8 cellular contexts compared by ENCODE assay signal in the genomic region with DNA sequence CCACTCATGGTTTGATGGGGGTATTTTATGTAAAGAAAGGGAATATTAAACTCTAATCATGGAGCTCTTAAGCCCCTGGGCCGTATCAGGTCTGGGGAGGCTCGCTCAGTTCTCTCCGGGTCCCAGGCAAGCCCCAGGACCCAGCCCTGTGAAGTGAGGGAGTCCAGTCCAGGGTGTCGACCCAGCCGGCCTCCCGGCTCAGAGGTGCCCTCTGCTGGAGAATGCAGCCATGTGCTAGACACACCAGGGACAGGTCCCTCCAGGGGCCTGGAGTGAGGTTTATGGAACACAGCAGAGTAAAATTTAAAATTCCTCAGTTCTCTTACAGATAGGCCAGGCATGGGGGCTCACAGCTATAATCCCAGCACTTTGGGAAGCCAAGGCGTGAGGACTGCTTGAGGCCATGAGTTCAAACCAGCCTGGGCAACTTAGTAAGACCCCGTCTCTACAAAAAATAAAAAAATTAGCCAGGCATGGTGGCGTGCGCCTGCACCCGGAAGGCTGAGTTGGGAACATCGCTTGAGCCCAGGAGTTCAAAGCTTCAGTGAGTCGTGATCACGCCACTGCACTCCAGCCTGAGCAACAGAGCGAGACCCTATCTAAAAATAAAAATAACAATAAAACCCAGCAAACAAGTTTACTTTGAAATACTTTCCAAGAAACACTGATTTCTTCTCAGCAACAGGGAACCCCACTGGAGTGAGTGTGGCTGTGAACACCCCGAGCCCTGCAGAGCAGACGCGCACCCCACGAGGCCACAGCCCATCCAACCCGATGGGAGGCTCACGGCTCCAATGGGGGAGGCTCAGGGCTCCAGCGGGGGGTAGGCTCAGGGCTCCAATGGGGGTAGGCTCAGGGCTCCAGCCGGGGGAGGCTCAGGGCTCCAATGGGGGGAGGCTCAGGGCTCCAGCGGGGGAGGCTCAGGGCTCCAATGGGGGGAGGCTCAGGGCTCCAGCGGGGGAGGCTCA.
DNase-seq lines count a peak whose midpoint lies in the region; ATAC-seq, FAIRE-seq and TF ChIP-seq lines count a peak whose summit lies in the region.

No MANE protein-coding gene starts in this region.

- no peak overlapping the region for H2AFZ ChIP-seq in osteoblast (ENCODE audit: low read length)

- H4K20me1 ChIP-seq in osteoblast (ENCODE audit: insufficient read depth, low read length) = peaks cover 41% of the 10 kb centered on the region

- H3K36me3 ChIP-seq in CD4-positive, alpha-beta memory T cell (ENCODE audit: insufficient read depth, low read length) = peaks cover 56% of the 10 kb centered on the region
- peaks cover 50% of the 10 kb centered on the region for H3K36me3 ChIP-seq in osteoblast (ENCODE audit: insufficient read depth, low read length)
- peaks cover 30 to 79% (median 52%) of the 10 kb centered on the region in 3 donors for H3K36me3 ChIP-seq in tibial artery

- H3K4me1 ChIP-seq in CD4-positive, alpha-beta memory T cell (ENCODE audit: insufficient read depth, low read length) = peaks cover 4% of the 10 kb centered on the region
- H3K4me1 ChIP-seq in osteoblast (ENCODE audit: insufficient read depth, low read length) (no peaks in the 10 kb centered on the region), tibial artery (peaks cover 0 to 4% (median 2%) of the 10 kb centered on the region in 4 donors)

- peaks cover 15 to 45% of the 10 kb centered on the region in 2 donors for H3K36me3 Mint-ChIP-seq in CD4-positive, alpha-beta memory T cell
- H3K36me3 Mint-ChIP-seq in activated T-helper 17 cell treated with anti-CD3 and anti-CD28 coated beads, Interleukin-2, amount 50 U/mL, for 72 hours (ENCODE audit: low read depth) = peaks cover 6% of the 10 kb centered on the region

- H3K4me2 ChIP-seq in osteoblast (ENCODE audit: insufficient read depth, low read length) = no peak overlapping the region

- peak; percentile 90 for ATAC-seq in activated T-helper 17 cell treated with anti-CD3 and anti-CD28 coated beads, Interleukin-2, amount 50 U/mL, for 72 hours (replicated peaks)

- FAIRE-seq in RCC 7860 (lab: Jason Lieb, UNC) = no peak

- peaks cover 6 to 17% (median 10%) of the 10 kb centered on the region in 4 donors for H3K4me1 Mint-ChIP-seq in CD4-positive, alpha-beta memory T cell
- H3K4me1 Mint-ChIP-seq in activated T-helper 17 cell treated with anti-CD3 and anti-CD28 coated beads, Interleukin-2, amount 50 U/mL, for 72 hours = peaks cover 4% of the 10 kb centered on the region

- POLR2A ChIA-PET in CD4-positive, alpha-beta memory T cell (lab: Charles Lee; ENCODE audit: partially characterized antibody) = interaction anchor here (0.8 to 1.2 kb wide), 2 partner anchors 43 to 49 kb away, joined by 3 to 6 read pairs; no protein-coding TSS in a partner anchor
- POLR2A ChIA-PET in HEK293T (lab: Yijun Ruan, JAX) = no interaction called here

- H3K27ac Mint-ChIP-seq in CD4-positive, alpha-beta memory T cell = peak overlapping the region in 5 of 7 donors; percentile 54 to 80 (median 69)
- H3K27ac Mint-ChIP-seq in activated T-helper 17 cell treated with anti-CD3 and anti-CD28 coated beads, Interleukin-2, amount 50 U/mL, for 72 hours = peak overlapping the region; percentile 62

- H3K4me3 Mint-ChIP-seq in CD4-positive, alpha-beta memory T cell = no peak overlapping the region
- H3K4me3 Mint-ChIP-seq in activated T-helper 17 cell treated with anti-CD3 and anti-CD28 coated beads, Interleukin-2, amount 50 U/mL, for 72 hours = no peak overlapping the region

- CTCF ChIA-PET in CD4-positive, alpha-beta memory T cell (lab: Charles Lee; ENCODE audit: partially characterized antibody) = interaction anchor here (0.6 to 3.3 kb wide), 22 partner anchors 8 to 787 kb away, joined by 3 to 19 read pairs (median 6); no protein-coding TSS in a partner anchor
- CTCF ChIA-PET in HEK293T (lab: Yijun Ruan, JAX) = interaction anchor here (0.7 to 0.8 kb wide), 2 partner anchors 43 to 77 kb away, joined by 3 read pairs; no protein-coding TSS in a partner anchor

- peak; percentile 86 for TF ChIP-seq CTCF in foreskin fibroblast (IDR thresholded peaks at IDR 0.05; ENCODE audit: low read depth, low read length)
- peak; percentile 91 for TF ChIP-seq CTCF in osteoblast (IDR thresholded peaks at IDR 0.05; ENCODE audit: extremely low read depth, low read depth, low read length)
- peak; percentile 48 to 63 for TF ChIP-seq CTCF in tibial artery (IDR thresholded peaks at IDR 0.05)

- peaks cover 73% of the 10 kb centered on the region for H3K79me2 ChIP-seq in osteoblast (ENCODE audit: insufficient read depth, low read length)

- peaks cover 0 to 2% (median 0%) of the 10 kb centered on the region in 8 donors for H3K9me3 Mint-ChIP-seq in CD4-positive, alpha-beta memory T cell
- H3K9me3 Mint-ChIP-seq in activated T-helper 17 cell treated with anti-CD3 and anti-CD28 coated beads, Interleukin-2, amount 50 U/mL, for 72 hours = no peaks in the 10 kb centered on the region

- H3K27me3 ChIP-seq in CD4-positive, alpha-beta memory T cell (ENCODE audit: insufficient read depth, low read length) = no peaks in the 10 kb centered on the region
- H3K27me3 ChIP-seq in osteoblast (ENCODE audit: insufficient read depth, low read length) (no peaks in the 10 kb centered on the region), tibial artery (no peaks in the 10 kb centered on the region)

- peak; percentile 54 to 65 (median 61) for DNase-seq in CD4-positive, alpha-beta memory T cell
- peak; percentile 95 for DNase-seq in HEK293T (ENCODE audit: extremely low spot score)
- peak; percentile 49 for DNase-seq in RCC 7860 (ENCODE audit: low spot score)
- peak; percentile 63 to 85 for DNase-seq in foreskin fibroblast
- DNase-seq in osteoblast (ENCODE audit: insufficient read length, low spot score, missing footprints) = peak; percentile 100
- DNase-seq in tibial artery = peak; percentile 52 to 78
- DNase-seq in NCI-H2107 (lab: John Stamatoyannopoulos, UW) = no peak

- H3K27ac ChIP-seq in CD4-positive, alpha-beta memory T cell (ENCODE audit: low read depth, low read length) = peak overlapping the region; percentile 7
- H3K27ac ChIP-seq in osteoblast (ENCODE audit: low read depth, low read length) (no peak overlapping the region), tibial artery (no peak overlapping the region)

- no peaks in the 10 kb centered on the region for H3K9me3 ChIP-seq in CD4-positive, alpha-beta memory T cell (ENCODE audit: control insufficient read depth in 1 of 2, low read length in 2 of 2)
- H3K9me3 ChIP-seq in osteoblast (ENCODE audit: low read depth, low read length) = no peaks in the 10 kb centered on the region
- H3K9me3 ChIP-seq in tibial artery = no peaks in the 10 kb centered on the region

- no peak overlapping the region for H3K4me3 ChIP-seq in CD4-positive, alpha-beta memory T cell (ENCODE audit: low read length in 2 of 2)
- H3K4me3 ChIP-seq in foreskin fibroblast (ENCODE audit: low read depth in 1 of 2, low read length in 2 of 2) (no peak overlapping the region), osteoblast (ENCODE audit: insufficient read depth, low read length) (no peak overlapping the region), tibial artery (no peak overlapping the region)

- intact Hi-C loops in CD4-positive, alpha-beta memory T cell (cut with micrococcal nuclease) = loop anchor here (1.0 kb wide), 1 partner anchor 49 kb away; no protein-coding TSS in a partner anchor
- intact Hi-C loops in tibial artery (cut with DNase I; ENCODE audit: low total_unique reads) = no loop called here

- H3K27me3 Mint-ChIP-seq in CD4-positive, alpha-beta memory T cell = no peaks in the 10 kb centered on the region
- H3K27me3 Mint-ChIP-seq in activated T-helper 17 cell treated with anti-CD3 and anti-CD28 coated beads, Interleukin-2, amount 50 U/mL, for 72 hours = no peaks in the 10 kb centered on the region

TF ChIP-seq in HEK293T, 16 proteins besides CTCF, POLR2A, EP300 and RAD21:
- TF ChIP-seq SP1 (IDR thresholded peaks at IDR 0.05) (no peak), HDGF (IDR thresholded peaks at IDR 0.05; ENCODE audit: borderline replicate concordance) (no peak), L3MBTL2 (conservative IDR thresholded peaks at IDR 0.05) (no peak), LEF1 (IDR thresholded peaks at IDR 0.05; ENCODE audit: borderline replicate concordance) (no peak), NFRKB (IDR thresholded peaks at IDR 0.05) (no peak), FOXK2 (IDR thresholded peaks at IDR 0.05) (no peak), ZNF384 (IDR thresholded peaks at IDR 0.05) (no peak), FOXA1 (IDR thresholded peaks at IDR 0.05) (no peak), BHLHE40 (IDR thresholded peaks at IDR 0.05; ENCODE audit: borderline replicate concordance) (no peak), FOXM1 (IDR thresholded peaks at IDR 0.05; ENCODE audit: borderline replicate concordance) (no peak), CTBP1 (IDR thresholded peaks at IDR 0.05; ENCODE audit: borderline replicate concordance) (no peak)
TF ChIP-seq in HEK293T: peak in this region for 0.
